Comparison of ENCODE assay signal across 22 cellular contexts in genomic region chr14:72606879-72607278, GRCh38.
DNase-seq lines count a peak whose midpoint lies in the region; ATAC-seq and TF ChIP-seq lines count a peak whose summit lies in the region.
"Had no signal": no experiment of that assay in that cellular context is flagged by ENCODE, and none has a peak within 500 bp of the region (broad histone marks: within the 10 kb centered on the region; RNA-seq: fewer than 3 reads in every experiment).

No MANE protein-coding gene starts in this region.

- H3K4me3 Mint-ChIP-seq in neural progenitor cell: no peak overlapping the region
- H3K4me3 Mint-ChIP-seq: CD8-positive, alpha-beta memory T cell; GM23338 had no signal

- H4K20me1 ChIP-seq in neural progenitor cell (ENCODE audit: low read depth): no peaks in the 10 kb centered on the region
- H4K20me1 ChIP-seq: BLaER1 treated with 17β-estradiol and CSF1 and Interleukin-3, amounts not matched to agents 10 nM and 100 nM had no signal

- no peak overlapping the region for H3K27ac ChIP-seq in right atrium auricular region
- no peak overlapping the region for H3K27ac ChIP-seq in colonic mucosa
- no peak overlapping the region for H3K27ac ChIP-seq in neural progenitor cell
- H3K27ac ChIP-seq: 22Rv1; BLaER1 treated with 17β-estradiol and CSF1 and Interleukin-3, amounts not matched to agents 10 nM and 100 nM had no signal

- intact Hi-C loops in left cardiac atrium (cut with DNase I): no loop called here
- intact Hi-C loops in colonic mucosa (cut with DNase I): no loop called here

- DNase-seq in right atrium auricular region (ENCODE audit: low spot score) (peak; percentile 7), left cardiac atrium (no peak), colonic mucosa (peak; percentile 5), neural progenitor cell (ENCODE audit: low spot score) (no peak), CD1c-positive myeloid dendritic cell (ENCODE audit: extremely low spot score) (no peak)
- DNase-seq: ACHN; Calu3; CD8-positive, alpha-beta memory T cell; DMS153; GF-D8; NCI-H1105 treated with DMSO at 0.1 percent for 48 hours; NCI-H2081; NCI-H2171; NCI-H526 treated with DMSO at 0.1 percent for 48 hours; OCI-M1 had no signal

- H3K36me3 ChIP-seq in right atrium auricular region: no peaks in the 10 kb centered on the region
- no peaks in the 10 kb centered on the region for H3K36me3 ChIP-seq in colonic mucosa
- H3K36me3 ChIP-seq in neural progenitor cell: no peaks in the 10 kb centered on the region
- H3K36me3 ChIP-seq: BLaER1 treated with 17β-estradiol and CSF1 and Interleukin-3, amounts not matched to agents 10 nM and 100 nM; HAP-1 had no signal

- H3K36me3 Mint-ChIP-seq in neural progenitor cell: no peaks in the 10 kb centered on the region
- H3K36me3 Mint-ChIP-seq: CD8-positive, alpha-beta memory T cell had no signal

- ATAC-seq in left cardiac atrium (no peak), GM21423 (IDR thresholded peaks at IDR 0.05; ENCODE audit: unreplicated experiment) (no peak), GM18858 (IDR thresholded peaks at IDR 0.05; ENCODE audit: unreplicated experiment) (no peak), GM21526 (IDR thresholded peaks at IDR 0.05; ENCODE audit: low FRiP score, unreplicated experiment) (no peak)
- ATAC-seq: GM23338 had no signal

- H3K9ac ChIP-seq in colonic mucosa (ENCODE audit: low read depth in 2 of 2, low read length in 2 of 2): no peak overlapping the region
- H3K9ac ChIP-seq in neural progenitor cell: no peak overlapping the region
- H3K9ac ChIP-seq: BLaER1 treated with 17β-estradiol and CSF1 and Interleukin-3, amounts not matched to agents 10 nM and 100 nM had no signal

- H3K4me1 Mint-ChIP-seq in neural progenitor cell: peaks cover 28% of the 10 kb centered on the region

- H3K4me1 ChIP-seq in right atrium auricular region (peaks cover 0 to 4% of the 10 kb centered on the region in 2 donors), colonic mucosa (no peaks in the 10 kb centered on the region), neural progenitor cell (no peaks in the 10 kb centered on the region)
- H3K4me1 ChIP-seq: HAP-1 had no signal

- H3K4me3 ChIP-seq in right atrium auricular region (no peak overlapping the region), colonic mucosa (no peak overlapping the region), neural progenitor cell (no peak overlapping the region)
- H3K4me3 ChIP-seq: BLaER1 treated with 17β-estradiol and CSF1 and Interleukin-3, amounts not matched to agents 10 nM and 100 nM; GM23338; HAP-1 had no signal

- no peak overlapping the region for H2AFZ ChIP-seq in neural progenitor cell (replicated peaks)
- H2AFZ ChIP-seq: GM23338 had no signal

- peak overlapping the region; percentile 51 for H3K27ac Mint-ChIP-seq in neural progenitor cell
- H3K27ac Mint-ChIP-seq: CD8-positive, alpha-beta memory T cell; GM23338 had no signal

- no peak overlapping the region for H3K4me2 ChIP-seq in neural progenitor cell
- H3K4me2 ChIP-seq: GM23338 had no signal

- H3K9me3 Mint-ChIP-seq in neural progenitor cell: peaks cover 5% of the 10 kb centered on the region
- H3K9me3 Mint-ChIP-seq: CD8-positive, alpha-beta memory T cell; GM23338 had no signal

- H3K27me3 ChIP-seq in right atrium auricular region: no peaks in the 10 kb centered on the region
- no peaks in the 10 kb centered on the region for H3K27me3 ChIP-seq in colonic mucosa
- H3K27me3 ChIP-seq in neural progenitor cell: no peaks in the 10 kb centered on the region
- H3K27me3 ChIP-seq: BLaER1 treated with 17β-estradiol and CSF1 and Interleukin-3, amounts not matched to agents 10 nM and 100 nM had no signal

- no peaks in the 10 kb centered on the region for H3K9me3 ChIP-seq in right atrium auricular region
- no peaks in the 10 kb centered on the region for H3K9me3 ChIP-seq in colonic mucosa
- no peaks in the 10 kb centered on the region for H3K9me3 ChIP-seq in neural progenitor cell (ENCODE audit: low read depth)
- H3K9me3 ChIP-seq: BLaER1 treated with 17β-estradiol and CSF1 and Interleukin-3, amounts not matched to agents 10 nM and 100 nM; HAP-1 had no signal

- H3K27me3 Mint-ChIP-seq in neural progenitor cell (ENCODE audit: insufficient read depth, low read depth): peaks cover 5% of the 10 kb centered on the region

- no peaks in the 10 kb centered on the region for H3K79me2 ChIP-seq in neural progenitor cell (ENCODE audit: low read depth)

- TF ChIP-seq CTCF in right atrium auricular region (IDR thresholded peaks at IDR 0.05) (no peak), colonic mucosa (IDR thresholded peaks at IDR 0.05) (no peak), neural progenitor cell (IDR thresholded peaks at IDR 0.05) (no peak)

- H3F3A ChIP-seq in neural progenitor cell (ENCODE audit: low read depth): no peaks in the 10 kb centered on the region

Comparison
In these comparisons a context has a peak if more than half of its experiments do, and no peak if none do; other contexts are left out.
1. DNase-seq: peak in right atrium auricular region (single experiment) and colonic mucosa (single experiment); none in left cardiac atrium (single experiment), neural progenitor cell (single experiment) and CD1c-positive myeloid dendritic cell (single experiment).